ENCODE assay signal across 7 cellular contexts in genomic region chr10:131056091-131056490, GRCh38.
"Had no signal": no experiment of that assay in that cellular context is flagged by ENCODE, and none has a peak within 500 bp of the region (broad histone marks: within the 10 kb centered on the region; RNA-seq: fewer than 3 reads in every experiment).

No MANE protein-coding gene starts in this region.

- H2AFZ ChIP-seq: GM23248 had no signal

- H3K27ac ChIP-seq: GM23248 had no signal

- DNase-seq: GM23248, GOT3, H9, HCEC 1CT, IMR-90 had no signal

- H3K9ac ChIP-seq: GM23248 had no signal

- H3K4me3 ChIP-seq: GM23248 had no signal

- FAIRE-seq: H54, HTR-8/SVneo had no signal
